ENCODE assay signal across 8 cellular contexts in genomic region chr16:50889746-50890145, GRCh38.
"Had no signal": no experiment of that assay in that cellular context is flagged by ENCODE, and none has a peak within 500 bp of the region (broad histone marks: within the 10 kb centered on the region; RNA-seq: fewer than 3 reads in every experiment).

No MANE protein-coding gene starts in this region.

- ATAC-seq: GM23338, K562 had no signal

- H3K4me3 ChIP-seq: GM23338, K562 had no signal

- FAIRE-seq: H1, H54, HTR-8/SVneo, K562 had no signal

- DNase-seq: H9, HCEC 1CT, IMR-90 had no signal

- H2AFZ ChIP-seq: GM23338 had no signal

- H3K4me2 ChIP-seq: GM23338 had no signal
